In genomic region chr4:33746979-33747378, GRCh38 we compare ENCODE assay signal across 12 cellular contexts.
A peak's percentile ranks its signal among the peaks of the same experiment; 100 is the strongest.
DNase-seq lines count a peak whose midpoint lies in the region; ATAC-seq, FAIRE-seq and TF ChIP-seq lines count a peak whose summit lies in the region.
"Had no signal": no experiment of that assay in that cellular context is flagged by ENCODE, and none has a peak within 500 bp of the region (broad histone marks: within the 10 kb centered on the region; RNA-seq: fewer than 3 reads in every experiment).

No MANE protein-coding gene starts in this region.

- H3K4me1 Mint-ChIP-seq in osteocyte (ENCODE audit: unreplicated experiment) = peaks cover 20% of the 10 kb centered on the region

- ATAC-seq in HG02763 (IDR thresholded peaks at IDR 0.05; ENCODE audit: unreplicated experiment) (peak; percentile 76), SK-N-SH treated with all-trans-retinoic acid at 6 μM for 48 hours (peak; percentile 50)

- no peaks in the 10 kb centered on the region for H3K27me3 Mint-ChIP-seq in osteocyte (ENCODE audit: unreplicated experiment)

- no peak for TF ChIP-seq CTCF in osteocyte (IDR thresholded peaks at IDR 0.05)

- peak overlapping the region; percentile 37 for H3K27ac Mint-ChIP-seq in osteocyte (ENCODE audit: unreplicated experiment)

- FAIRE-seq in GM19239 (lab: Jason Lieb, UNC) = no peak

- H3K4me3 Mint-ChIP-seq in osteocyte (ENCODE audit: unreplicated experiment) = no peak overlapping the region

- H3K9me3 Mint-ChIP-seq in osteocyte (ENCODE audit: unreplicated experiment) = peaks cover 8% of the 10 kb centered on the region

- no peaks in the 10 kb centered on the region for H3K36me3 Mint-ChIP-seq in osteocyte (ENCODE audit: unreplicated experiment)

- DNase-seq in NCI-H1694 (lab: John Stamatoyannopoulos, UW) = peak; percentile 7
- DNase-seq in NCI-H1694 treated with DMSO at 0.1 percent for 48 hours (lab: John Stamatoyannopoulos, UW) = no peak
- DNase-seq in osteocyte (ENCODE audit: extremely low spot score, unreplicated experiment) = no peak
- no peak for DNase-seq in NCI-H1930 (lab: John Stamatoyannopoulos, UW)
- no peak for DNase-seq in GM19239 (ENCODE audit: insufficient read length, low spot score)
- DNase-seq in HuH-7 (ENCODE audit: low spot score) = no peak
- DNase-seq: 8988T; activated CD4-positive, alpha-beta T cell treated with anti-CD3 and anti-CD28 coated beads for 1 hour; activated effector memory CD4-positive, alpha-beta T cell treated with Interleukin-2 at 50 U/mL for 16 hours; SIG-M5 had no signal

TF ChIP-seq in SK-N-SH treated with all-trans-retinoic acid at 6 μM for 48 hours, 23 proteins besides CTCF, POLR2A, EP300 and RAD21:
- TF ChIP-seq ZNF70 (CRISPR knock-in tag; IDR thresholded peaks at IDR 0.05) (no peak), ZFP3 (CRISPR knock-in tag; IDR thresholded peaks at IDR 0.05) (no peak), ESRRG (CRISPR knock-in tag; IDR thresholded peaks at IDR 0.05) (no peak), BACH2 (CRISPR knock-in tag; IDR thresholded peaks at IDR 0.05; ENCODE audit: borderline replicate concordance) (no peak), ZNF8 (CRISPR knock-in tag; IDR thresholded peaks at IDR 0.05) (no peak), RARB (CRISPR knock-in tag; IDR thresholded peaks at IDR 0.05) (no peak), CSDC2 (CRISPR knock-in tag; IDR thresholded peaks at IDR 0.05) (no peak)
